1 cellular context compared by ENCODE assay signal in genomic region chr5:180353226-180353962, GRCh38.
TF ChIP-seq lines count a peak whose summit lies in the region.

GFPT2 (minus strand) TSS chr5:180353336; CDS start chr5:180353217, 119 bp downstream.

TF ChIP-seq in IMR-90, 13 proteins besides CTCF, POLR2A, EP300 and RAD21 (continued from another document):
- TF ChIP-seq USF2 (IDR thresholded peaks at IDR 0.05; ENCODE audit: low read depth, low read length) = no peak
- TF ChIP-seq MXI1 (IDR thresholded peaks at IDR 0.05; ENCODE audit: borderline replicate concordance, low read depth, low read length) = no peak
- TF ChIP-seq SMC3 (IDR thresholded peaks at IDR 0.05; ENCODE audit: low read depth, low read length) = no peak
